In the genomic region with DNA sequence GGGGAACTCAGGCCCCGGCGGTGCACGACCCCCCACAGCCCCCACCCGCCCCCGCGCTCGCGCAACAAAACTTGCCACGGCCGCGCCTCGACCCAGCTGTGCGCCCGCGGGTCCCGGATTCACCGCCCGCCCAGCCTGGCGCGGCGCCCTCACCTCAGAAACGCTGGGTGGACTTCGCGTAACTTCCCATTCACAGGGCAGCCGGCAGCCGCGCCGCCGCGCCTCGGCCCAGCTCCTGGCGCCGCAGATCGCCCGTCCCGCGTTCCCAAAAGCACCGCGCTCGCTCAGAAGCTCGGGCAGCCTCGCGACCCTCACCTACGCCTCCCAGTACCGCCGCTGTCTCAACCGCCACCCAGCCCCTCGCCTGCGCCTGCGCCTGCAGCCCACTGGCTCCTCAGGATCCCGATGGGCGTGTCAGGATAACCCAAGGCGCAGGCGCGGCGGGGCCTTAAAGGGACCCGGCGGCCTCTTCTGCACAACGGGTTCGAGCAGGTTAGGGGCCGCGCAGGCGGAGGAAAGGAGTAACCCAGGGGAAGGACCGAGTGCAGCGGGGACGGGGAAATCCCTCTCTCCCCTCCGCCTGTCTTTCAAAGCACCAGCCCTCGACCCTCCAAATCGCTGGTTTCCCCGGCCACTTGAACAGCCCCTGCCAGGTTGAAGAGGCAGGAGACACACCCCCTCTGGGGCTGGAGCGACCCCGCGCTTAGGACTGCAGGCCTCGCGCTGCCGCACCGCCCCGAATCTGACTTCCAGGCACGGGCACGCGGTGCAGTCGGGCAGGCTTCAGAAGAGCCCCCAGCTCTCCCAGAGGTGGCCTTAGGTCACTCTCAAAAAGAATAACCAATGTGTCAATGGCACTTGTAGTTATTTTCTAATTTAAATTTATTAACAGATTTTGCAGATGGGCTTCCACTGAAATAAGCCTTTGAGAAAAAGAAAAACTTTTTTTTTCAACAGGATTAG, we compare ENCODE assay signal across 1 cellular context.
A peak's percentile ranks its signal among the peaks of the same experiment; 100 is the strongest.
TF ChIP-seq lines count a peak whose summit lies in the region.

A gene (minus strand): TSS at position 380 of the 963 bp plus-strand sequence.

TF ChIP-seq in SK-N-SH treated with all-trans-retinoic acid at 6 μM for 48 hours, 23 proteins besides CTCF, POLR2A, EP300 and RAD21 (continued from another document):
- TF ChIP-seq SNAI2 (CRISPR knock-in tag; IDR thresholded peaks at IDR 0.05) (peak; percentile 88), PPARA (CRISPR knock-in tag; IDR thresholded peaks at IDR 0.05; ENCODE audit: borderline replicate concordance) (no peak)
- TF ChIP-seq, protein P1, sequence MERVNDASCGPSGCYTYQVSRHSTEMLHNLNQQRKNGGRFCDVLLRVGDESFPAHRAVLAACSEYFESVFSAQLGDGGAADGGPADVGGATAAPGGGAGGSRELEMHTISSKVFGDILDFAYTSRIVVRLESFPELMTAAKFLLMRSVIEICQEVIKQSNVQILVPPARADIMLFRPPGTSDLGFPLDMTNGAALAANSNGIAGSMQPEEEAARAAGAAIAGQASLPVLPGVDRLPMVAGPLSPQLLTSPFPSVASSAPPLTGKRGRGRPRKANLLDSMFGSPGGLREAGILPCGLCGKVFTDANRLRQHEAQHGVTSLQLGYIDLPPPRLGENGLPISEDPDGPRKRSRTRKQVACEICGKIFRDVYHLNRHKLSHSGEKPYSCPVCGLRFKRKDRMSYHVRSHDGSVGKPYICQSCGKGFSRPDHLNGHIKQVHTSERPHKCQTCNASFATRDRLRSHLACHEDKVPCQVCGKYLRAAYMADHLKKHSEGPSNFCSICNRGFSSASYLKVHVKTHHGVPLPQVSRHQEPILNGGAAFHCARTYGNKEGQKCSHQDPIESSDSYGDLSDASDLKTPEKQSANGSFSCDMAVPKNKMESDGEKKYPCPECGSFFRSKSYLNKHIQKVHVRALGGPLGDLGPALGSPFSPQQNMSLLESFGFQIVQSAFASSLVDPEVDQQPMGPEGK (CRISPR knock-in tag; IDR thresholded peaks at IDR 0.05; ENCODE audit: borderline replicate concordance) = peak; percentile 79; the same call in 1 of the 2 replicates
